In genomic region chr15:73944161-73945099, GRCh38 we compare ENCODE assay signal across 16 cellular contexts. TPM values are rescaled to one million over a fixed set of nuclear protein-coding genes. Genes with fewer than 3 reads are reported as not detected.
A peak's percentile ranks its signal among the peaks of the same experiment; 100 is the strongest.
DNase-seq lines count a peak whose midpoint lies in the region; ATAC-seq and TF ChIP-seq lines count a peak whose summit lies in the region.
"Had no signal": no experiment of that assay in that cellular context is flagged by ENCODE, and none has a peak within 500 bp of the region (broad histone marks: within the 10 kb centered on the region; RNA-seq: fewer than 3 reads in every experiment).

No MANE protein-coding gene starts in this region.

- TF ChIP-seq CTCF in breast epithelium (IDR thresholded peaks at IDR 0.05) (no peak), MCF 10A (IDR thresholded peaks at IDR 0.05; ENCODE audit: unreplicated experiment) (no peak), gastroesophageal sphincter (IDR thresholded peaks at IDR 0.05) (no peak), nephron progenitor cell (IDR thresholded peaks at IDR 0.05) (no peak), transverse colon (IDR thresholded peaks at IDR 0.05) (no peak)

- POLR2A ChIA-PET in MCF 10A (lab: Yijun Ruan, JAX) = no interaction called here

- no peaks in the 10 kb centered on the region for H3K9me3 ChIP-seq in breast epithelium
- no peaks in the 10 kb centered on the region for H3K9me3 ChIP-seq in gastroesophageal sphincter
- no peaks in the 10 kb centered on the region for H3K9me3 ChIP-seq in transverse colon
- H3K9me3 ChIP-seq: Caco-2, upper lobe of left lung had no signal

- H3K27ac Mint-ChIP-seq in MCF 10A (ENCODE audit: low read depth, unreplicated experiment) = no peak overlapping the region
- peak overlapping the region; percentile 85 for H3K27ac Mint-ChIP-seq in nephron progenitor cell

- no TSS peak for BruUV-seq in MCF 10A (replicated peaks; lab: Mats Ljungman, UMichigan)

- H3K27me3 ChIP-seq in breast epithelium = no peaks in the 10 kb centered on the region
- no peaks in the 10 kb centered on the region for H3K27me3 ChIP-seq in gastroesophageal sphincter
- no peaks in the 10 kb centered on the region for H3K27me3 ChIP-seq in transverse colon
- H3K27me3 ChIP-seq: upper lobe of left lung had no signal

- TF ChIP-seq EP300 in gastroesophageal sphincter (IDR thresholded peaks at IDR 0.05) = no peak
- TF ChIP-seq EP300 in transverse colon (IDR thresholded peaks at IDR 0.05; ENCODE audit: low read depth) = no peak

- intact Hi-C loops in breast epithelium (cut with DNase I; ENCODE audit: low total_unique reads) (no loop called here), MCF 10A (cut with micrococcal nuclease) (no loop called here), transverse colon (cut with DNase I; ENCODE audit: low total_unique reads) (no loop called here)

- no peaks in the 10 kb centered on the region for H3K9me3 Mint-ChIP-seq in MCF 10A (ENCODE audit: unreplicated experiment)
- no peaks in the 10 kb centered on the region for H3K9me3 Mint-ChIP-seq in nephron progenitor cell

- H3K36me3 Mint-ChIP-seq in MCF 10A (ENCODE audit: insufficient read depth, unreplicated experiment) (no peaks in the 10 kb centered on the region), nephron progenitor cell (ENCODE audit: low read depth) (peaks cover 31% of the 10 kb centered on the region)

- H3K4me3 ChIP-seq in breast epithelium = no peak overlapping the region
- no peak overlapping the region for H3K4me3 ChIP-seq in gastroesophageal sphincter
- no peak overlapping the region for H3K4me3 ChIP-seq in transverse colon
- H3K4me3 ChIP-seq: SK-N-MC, upper lobe of left lung had no signal

- no peak for DNase-seq in breast epithelium (ENCODE audit: low spot score in 2 of 2)
- no peak for DNase-seq in MCF 10A (ENCODE audit: unreplicated experiment)
- no peak for DNase-seq in nephron progenitor cell
- no peak for DNase-seq in transverse colon
- no peak for DNase-seq in middle frontal gyrus (ENCODE audit: extremely low spot score, low spot score)
- DNase-seq: activated effector memory CD4-positive, alpha-beta T cell treated with Interleukin-2 at 50 U/mL for 16 hours; Caco-2; NCI-H1105; NCI-H345; stimulated activated CD4-positive, alpha-beta T cell treated with anti-CD3 and anti-CD28 coated beads, Interleukin-4, amount 100 ng/mL, for 1 hour; upper lobe of left lung had no signal

- CTCF ChIA-PET in MCF 10A (lab: Yijun Ruan, JAX) = interaction anchor here (1.5 kb wide), 1 partner anchor 20 kb away, joined by 3 read pairs; no protein-coding TSS in a partner anchor

- in situ Hi-C loops in transverse colon (cut with MboI; ENCODE audit: low pct_ligation_motif_present in 1 of 4, low pct_unique_long_range_greater_than_20kb in 1 of 4, low sequenced_read_pairs in 3 of 4) = loop anchor here in 1 of 4 donors (25.0 kb wide), 1 partner anchor 368 kb away; no protein-coding TSS in a partner anchor

- H3K27ac ChIP-seq in breast epithelium (peak overlapping the region; percentile 8 to 12), gastroesophageal sphincter (peak overlapping the region in 3 of 4 donors; percentile 31 to 54 (median 48)), transverse colon (no peak overlapping the region)

- no peaks in the 10 kb centered on the region for H3K27me3 Mint-ChIP-seq in MCF 10A (ENCODE audit: insufficient read depth, unreplicated experiment)
- peaks cover 7% of the 10 kb centered on the region for H3K27me3 Mint-ChIP-seq in nephron progenitor cell (ENCODE audit: low read depth, poor library complexity)

- H3K4me1 ChIP-seq in breast epithelium = no peaks in the 10 kb centered on the region
- H3K4me1 ChIP-seq in gastroesophageal sphincter = peaks cover 0 to 44% (median 15%) of the 10 kb centered on the region in 3 donors
- H3K4me1 ChIP-seq in transverse colon = no peaks in the 10 kb centered on the region

- WGBS in gastroesophageal sphincter (ENCODE audit: low coverage in 1 of 2), 2 donors = 50 to 60% methylated on average over 1 to 2 of the region's 13 CpGs
- 78% methylated on average over 13 of the region's 13 CpGs; no CpG with 5 or more reads in 1 of the 2 donors for WGBS in transverse colon (ENCODE audit: low coverage in 1 of 2), 2 donors

- H3K4me1 Mint-ChIP-seq in MCF 10A (ENCODE audit: insufficient read depth, unreplicated experiment) (peaks cover 10% of the 10 kb centered on the region), nephron progenitor cell (peaks cover 43% of the 10 kb centered on the region)

- H3K36me3 ChIP-seq in breast epithelium (no peaks in the 10 kb centered on the region), gastroesophageal sphincter (peaks cover 0 to 43% of the 10 kb centered on the region in 2 donors), transverse colon (no peaks in the 10 kb centered on the region)
- H3K36me3 ChIP-seq: upper lobe of left lung had no signal

- H3K4me3 Mint-ChIP-seq in MCF 10A (ENCODE audit: unreplicated experiment) (no peak overlapping the region), nephron progenitor cell (no peak overlapping the region)

- TF ChIP-seq POLR2A in breast epithelium (IDR thresholded peaks at IDR 0.05) = no peak
- TF ChIP-seq POLR2A in gastroesophageal sphincter (IDR thresholded peaks at IDR 0.05) = no peak
- TF ChIP-seq POLR2A in transverse colon (IDR thresholded peaks at IDR 0.05) = no peak

- ATAC-seq in gastroesophageal sphincter = no peak
- ATAC-seq in GM21526 (IDR thresholded peaks at IDR 0.05; ENCODE audit: low FRiP score, unreplicated experiment) = no peak
- ATAC-seq in HG02981 (IDR thresholded peaks at IDR 0.05; ENCODE audit: unreplicated experiment) = no peak
- ATAC-seq: HepG2 had no signal

RNA-seq across cellular contexts. Expression of gene LOXL1, which starts 18.2 kb away (rescaled TPM):
- 10 to 100 TPM in 2 of 3 donors, 1 to 10 TPM in 1; 5.6 to 11.3 (median 10.8) TPM for total RNA-seq in breast epithelium
- total RNA-seq in MCF 10A (2022) = 4.7 and 4.9 TPM in 2 replicates
- 10 to 100 TPM; 22.9 to 63.0 (median 34.5) TPM for total RNA-seq in gastroesophageal sphincter
- 1 to 10 TPM in 3 of 4 donors, not detected in 1; 1.8 to 6.8 (median 1.9) TPM for total RNA-seq in transverse colon

RNA-seq across cellular contexts. Expression of gene STOML1, which starts 47.7 kb away (rescaled TPM):
- 10 to 100 TPM in 1 of 3 donors, 1 to 10 TPM in 2; 8.5 to 10.7 (median 9.7) TPM for total RNA-seq in breast epithelium
- 12.0 and 17.6 TPM in 2 replicates for total RNA-seq in MCF 10A (2022)
- 10 to 100 TPM in 3 of 4 donors, 1 to 10 TPM in 1; 8.1 to 21.7 (median 13.7) TPM for total RNA-seq in gastroesophageal sphincter
- total RNA-seq in transverse colon = 10 to 100 TPM in 1 of 4 donors, 1 to 10 TPM in 2, under 1 TPM in 1; 0.75 to 14.6 (median 4.5) TPM

RNA-seq across cellular contexts. Expression of gene PML, which starts 50.1 kb away (rescaled TPM):
- 100 to 1,000 TPM in 1 of 3 donors, 10 to 100 TPM in 2; 37.8 to 103 (median 49.8) TPM for total RNA-seq in breast epithelium
- total RNA-seq in MCF 10A (2022) = 33.4 and 33.9 TPM in 2 replicates
- total RNA-seq in gastroesophageal sphincter = 10 to 100 TPM; 24.1 to 75.1 (median 52.1) TPM
- total RNA-seq in transverse colon = 100 to 1,000 TPM in 1 of 4 donors, 10 to 100 TPM in 3; 35.1 to 128 (median 70.0) TPM

Comparison
In these comparisons a context has a peak if more than half of its experiments do, and no peak if none do; other contexts are left out.
1. H3K27ac ChIP-seq: peak in breast epithelium (2 of 2) and gastroesophageal sphincter (3 of 4); none in transverse colon (0 of 4).